ENCODE assay signal across 8 cellular contexts in the genomic region with DNA sequence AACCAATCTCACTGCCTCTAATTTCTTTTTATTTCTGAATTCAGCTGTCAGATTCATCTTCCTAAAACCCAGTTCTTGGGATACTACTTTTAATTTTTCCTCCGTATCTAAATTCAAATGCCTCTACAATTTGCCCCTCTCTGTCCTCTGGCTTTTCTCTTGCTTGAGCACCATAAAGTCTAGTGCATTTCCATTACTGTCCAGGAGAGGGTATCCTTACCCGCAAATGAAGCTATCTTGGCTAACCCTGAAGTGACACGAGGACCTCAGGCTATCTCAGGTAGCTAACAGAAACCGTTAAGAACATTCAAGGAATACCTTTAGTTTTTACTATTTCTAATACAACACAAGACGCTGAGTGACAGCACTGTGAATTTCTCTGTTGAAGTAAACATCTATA. TPM values are rescaled to one million over a fixed set of nuclear protein-coding genes. Genes with fewer than 3 reads are reported as not detected.
DNase-seq lines count a peak whose midpoint lies in the region; ATAC-seq, FAIRE-seq and TF ChIP-seq lines count a peak whose summit lies in the region.

No MANE protein-coding gene starts in this region.

- DNase-seq in D341Med (ENCODE audit: low spot score) (peak; percentile 30), GM20000 (ENCODE audit: low spot score) (peak; percentile 4), NCI-H748 (lab: John Stamatoyannopoulos, UW; ENCODE audit: unreplicated experiment) (peak; percentile 49), endothelial cell (ENCODE audit: low spot score) (peak; percentile 17), retinal pigment epithelial cell (ENCODE audit: low read depth) (no peak), GM19239 (ENCODE audit: insufficient read length, low spot score) (no peak)
- DNase-seq in activated CD4-positive, alpha-beta memory T cell treated with anti-CD3 and anti-CD28 coated beads for 36 hours: no peak
- no peak for DNase-seq in activated CD8-positive, alpha-beta memory T cell treated with anti-CD3 and anti-CD28 coated beads, Interleukin-2, amount 10 ng/mL, durations not matched to agents 7 days and 5 days

- H3K4me1 Mint-ChIP-seq in endothelial cell (ENCODE audit: unreplicated experiment): no peaks in the 10 kb centered on the region
- H3K4me1 Mint-ChIP-seq in activated CD4-positive, alpha-beta memory T cell treated with anti-CD3 and anti-CD28 coated beads for 36 hours (ENCODE audit: low read depth): no peaks in the 10 kb centered on the region
- H3K4me1 Mint-ChIP-seq in activated CD8-positive, alpha-beta memory T cell treated with anti-CD3 and anti-CD28 coated beads, Interleukin-2, amount 10 ng/mL, durations not matched to agents 7 days and 5 days: no peaks in the 10 kb centered on the region

- H3K4me3 Mint-ChIP-seq in endothelial cell (ENCODE audit: unreplicated experiment): no peak overlapping the region
- no peak overlapping the region for H3K4me3 Mint-ChIP-seq in activated CD4-positive, alpha-beta memory T cell treated with anti-CD3 and anti-CD28 coated beads for 36 hours
- no peak overlapping the region for H3K4me3 Mint-ChIP-seq in activated CD8-positive, alpha-beta memory T cell treated with anti-CD3 and anti-CD28 coated beads, Interleukin-2, amount 10 ng/mL, durations not matched to agents 7 days and 5 days

- CTCF ChIA-PET in activated CD4-positive, alpha-beta memory T cell treated with anti-CD3 and anti-CD28 coated beads for 36 hours (lab: Charles Lee): no interaction called here
- CTCF ChIA-PET in activated CD8-positive, alpha-beta memory T cell treated with anti-CD3 and anti-CD28 coated beads, Interleukin-2, amount 10 ng/mL, durations not matched to agents 7 days and 5 days (lab: Charles Lee): no interaction called here

- no peaks in the 10 kb centered on the region for H3K9me3 Mint-ChIP-seq in endothelial cell (ENCODE audit: unreplicated experiment)
- no peaks in the 10 kb centered on the region for H3K9me3 Mint-ChIP-seq in activated CD4-positive, alpha-beta memory T cell treated with anti-CD3 and anti-CD28 coated beads for 36 hours
- H3K9me3 Mint-ChIP-seq in activated CD8-positive, alpha-beta memory T cell treated with anti-CD3 and anti-CD28 coated beads, Interleukin-2, amount 10 ng/mL, durations not matched to agents 7 days and 5 days (ENCODE audit: low read depth): no peaks in the 10 kb centered on the region

- no peak for FAIRE-seq in GM19239 (lab: Jason Lieb, UNC)

- H3K4me3 ChIP-seq in retinal pigment epithelial cell (ENCODE audit: low read length): no peak overlapping the region

- H3K27me3 Mint-ChIP-seq in endothelial cell (ENCODE audit: unreplicated experiment): no peaks in the 10 kb centered on the region
- no peaks in the 10 kb centered on the region for H3K27me3 Mint-ChIP-seq in activated CD4-positive, alpha-beta memory T cell treated with anti-CD3 and anti-CD28 coated beads for 36 hours
- no peaks in the 10 kb centered on the region for H3K27me3 Mint-ChIP-seq in activated CD8-positive, alpha-beta memory T cell treated with anti-CD3 and anti-CD28 coated beads, Interleukin-2, amount 10 ng/mL, durations not matched to agents 7 days and 5 days

- TF ChIP-seq CTCF in GM20000 (IDR thresholded peaks at IDR 0.05; ENCODE audit: extremely low read depth, missing control alignments) (peak; percentile 3), endothelial cell (IDR thresholded peaks at IDR 0.05; ENCODE audit: unreplicated experiment) (peak; percentile 42), retinal pigment epithelial cell (conservative IDR thresholded peaks at IDR 0.05; ENCODE audit: low read depth, low read length) (peak; percentile 14)

- POLR2A ChIA-PET in activated CD4-positive, alpha-beta memory T cell treated with anti-CD3 and anti-CD28 coated beads for 36 hours (lab: Charles Lee): no interaction called here

- H3K36me3 Mint-ChIP-seq in endothelial cell (ENCODE audit: low read depth, unreplicated experiment): no peaks in the 10 kb centered on the region
- no peaks in the 10 kb centered on the region for H3K36me3 Mint-ChIP-seq in activated CD4-positive, alpha-beta memory T cell treated with anti-CD3 and anti-CD28 coated beads for 36 hours
- no peaks in the 10 kb centered on the region for H3K36me3 Mint-ChIP-seq in activated CD8-positive, alpha-beta memory T cell treated with anti-CD3 and anti-CD28 coated beads, Interleukin-2, amount 10 ng/mL, durations not matched to agents 7 days and 5 days

- ATAC-seq in activated CD8-positive, alpha-beta memory T cell treated with anti-CD3 and anti-CD28 coated beads, Interleukin-2, amount 10 ng/mL, durations not matched to agents 7 days and 5 days: no peak

- no peak overlapping the region for H3K27ac Mint-ChIP-seq in endothelial cell (ENCODE audit: unreplicated experiment)
- no peak overlapping the region for H3K27ac Mint-ChIP-seq in activated CD4-positive, alpha-beta memory T cell treated with anti-CD3 and anti-CD28 coated beads for 36 hours
- H3K27ac Mint-ChIP-seq in activated CD8-positive, alpha-beta memory T cell treated with anti-CD3 and anti-CD28 coated beads, Interleukin-2, amount 10 ng/mL, durations not matched to agents 7 days and 5 days: no peak overlapping the region

- intact Hi-C loops in activated CD4-positive, alpha-beta memory T cell treated with anti-CD3 and anti-CD28 coated beads for 36 hours (cut with micrococcal nuclease): no loop called here

RNA-seq across cellular contexts. Expression of gene PRR32, which starts 49.4 kb away (rescaled TPM):
- not detected for total RNA-seq in endothelial cell (ENCODE audit: unreplicated experiment)
- total RNA-seq in activated CD4-positive, alpha-beta memory T cell treated with anti-CD3 and anti-CD28 coated beads for 36 hours: not detected
- total RNA-seq in activated CD8-positive, alpha-beta memory T cell treated with anti-CD3 and anti-CD28 coated beads, Interleukin-2, amount 10 ng/mL, durations not matched to agents 7 days and 5 days: not detected

Comparison
In these comparisons a context has a peak if more than half of its experiments do, and no peak if none do; other contexts are left out.
1. DNase-seq: peak in D341Med (single experiment), GM20000 (single experiment), NCI-H748 (single experiment) and endothelial cell (single experiment); none in retinal pigment epithelial cell (single experiment), activated CD4-positive, alpha-beta memory T cell treated with anti-CD3 and anti-CD28 coated beads for 36 hours (single experiment), GM19239 (single experiment) and activated CD8-positive, alpha-beta memory T cell treated with anti-CD3 and anti-CD28 coated beads, Interleukin-2, amount 10 ng/mL, durations not matched to agents 7 days and 5 days (single experiment).
2. Peak in every context shown above with its lines, with median percentiles within 50 percentile points of each other: CTCF ChIP-seq.